Comparison of ENCODE assay signal across 24 cellular contexts in genomic region chr17:69444023-69444422, GRCh38. TPM values are rescaled to one million over a fixed set of nuclear protein-coding genes. Genes with fewer than 3 reads are reported as not detected.
A peak's percentile ranks its signal among the peaks of the same experiment; 100 is the strongest.
DNase-seq lines count a peak whose midpoint lies in the region; ATAC-seq and TF ChIP-seq lines count a peak whose summit lies in the region.
"Had no signal": no experiment of that assay in that cellular context is flagged by ENCODE, and none has a peak within 500 bp of the region (broad histone marks: within the 10 kb centered on the region; RNA-seq: fewer than 3 reads in every experiment).

No MANE protein-coding gene starts in this region.

- H3K27ac Mint-ChIP-seq in stimulated activated naive CD8-positive, alpha-beta T cell treated with anti-CD3 and anti-CD28 coated beads, Interleukin-15, amount 100 ng/mL, for 72 hours, result no peak overlapping the region
- H3K27ac Mint-ChIP-seq in stimulated activated naive CD8-positive, alpha-beta T cell treated with anti-CD3 and anti-CD28 coated beads, Interleukin-15, Interleukin-2, amounts not matched to agents 100 ng/mL and 50 ng/mL, for 24 hours, result peak overlapping the region; percentile 36
- H3K27ac Mint-ChIP-seq: CD4-positive, alpha-beta memory T cell had no signal

- TF ChIP-seq CTCF in gastrocnemius medialis (IDR thresholded peaks at IDR 0.05 in 4 of 5, conservative IDR thresholded peaks at IDR 0.05 in 1 of 5), result no peak

- peaks cover 36 to 47% of the 10 kb centered on the region in 2 donors for H3K4me1 ChIP-seq in gastrocnemius medialis
- H3K4me1 ChIP-seq: BE2C had no signal

- intact Hi-C loops in gastrocnemius medialis (cut with DNase I; ENCODE audit: low total_unique reads), result no loop called here

- no peak overlapping the region for H3K4me3 Mint-ChIP-seq in stimulated activated naive CD8-positive, alpha-beta T cell treated with anti-CD3 and anti-CD28 coated beads, Interleukin-15, amount 100 ng/mL, for 72 hours
- no peak overlapping the region for H3K4me3 Mint-ChIP-seq in stimulated activated naive CD8-positive, alpha-beta T cell treated with anti-CD3 and anti-CD28 coated beads, Interleukin-15, Interleukin-2, amounts not matched to agents 100 ng/mL and 50 ng/mL, for 24 hours
- H3K4me3 Mint-ChIP-seq: CD14-positive monocyte; CD4-positive, alpha-beta memory T cell; CD4-positive, CD25-positive, alpha-beta regulatory T cell; CD8-positive, alpha-beta memory T cell had no signal

- TF ChIP-seq POLR2A in gastrocnemius medialis (IDR thresholded peaks at IDR 0.05), result no peak

- DNase-seq in stimulated activated naive CD8-positive, alpha-beta T cell treated with anti-CD3 and anti-CD28 coated beads, Interleukin-15, Interleukin-2, amounts not matched to agents 100 U/mL and 50 U/mL, for 24 hours, result no peak
- DNase-seq in stimulated activated naive CD8-positive, alpha-beta T cell treated with anti-CD3 and anti-CD28 coated beads, Interleukin-15, amount 100 ng/mL, for 72 hours, result no peak
- no peak for DNase-seq in gastrocnemius medialis
- DNase-seq in stimulated activated CD4-positive, alpha-beta T cell treated with anti-CD3 and anti-CD28 coated beads, Interleukin-2, amount 100 ng/mL, for 48 hours, result no peak
- DNase-seq: 8988T; ACHN; BE2C; C1 segment of cervical spinal cord; CD4-positive, alpha-beta memory T cell; CD4-positive, CD25-positive, alpha-beta regulatory T cell; CD8-positive, alpha-beta memory T cell; COR-L47; DMS 273 treated with DMSO at 0.1 percent for 48 hours; DMS153; DMS53; DMS79; DND-41; EL; GDM1 had no signal

- H3K27me3 ChIP-seq in gastrocnemius medialis, result no peaks in the 10 kb centered on the region
- H3K27me3 ChIP-seq: BE2C, BLaER1 had no signal

- no peaks in the 10 kb centered on the region for H3K27me3 Mint-ChIP-seq in stimulated activated naive CD8-positive, alpha-beta T cell treated with anti-CD3 and anti-CD28 coated beads, Interleukin-15, amount 100 ng/mL, for 72 hours
- no peaks in the 10 kb centered on the region for H3K27me3 Mint-ChIP-seq in stimulated activated naive CD8-positive, alpha-beta T cell treated with anti-CD3 and anti-CD28 coated beads, Interleukin-15, Interleukin-2, amounts not matched to agents 100 ng/mL and 50 ng/mL, for 24 hours
- H3K27me3 Mint-ChIP-seq: CD4-positive, alpha-beta memory T cell; CD4-positive, CD25-positive, alpha-beta regulatory T cell had no signal

- in situ Hi-C loops in gastrocnemius medialis (cut with MboI; ENCODE audit: low sequenced_read_pairs in 4 of 4), result no loop called here

- H3K27ac ChIP-seq in gastrocnemius medialis, result peak overlapping the region in 3 of 4 donors; percentile 38 to 75 (median 70)
- H3K27ac ChIP-seq: BLaER1 had no signal

- no peaks in the 10 kb centered on the region for H3K36me3 ChIP-seq in gastrocnemius medialis
- H3K36me3 ChIP-seq: BE2C, BLaER1 had no signal

- H3K36me3 Mint-ChIP-seq in stimulated activated naive CD8-positive, alpha-beta T cell treated with anti-CD3 and anti-CD28 coated beads, Interleukin-15, Interleukin-2, amounts not matched to agents 100 ng/mL and 50 ng/mL, for 24 hours (ENCODE audit: low read depth), result peaks cover 12% of the 10 kb centered on the region

- peaks cover 15 to 17% of the 10 kb centered on the region in 2 donors for H3K9me3 Mint-ChIP-seq in stimulated activated naive CD8-positive, alpha-beta T cell treated with anti-CD3 and anti-CD28 coated beads, Interleukin-15, amount 100 ng/mL, for 72 hours
- H3K9me3 Mint-ChIP-seq in stimulated activated naive CD8-positive, alpha-beta T cell treated with anti-CD3 and anti-CD28 coated beads, Interleukin-15, Interleukin-2, amounts not matched to agents 100 ng/mL and 50 ng/mL, for 24 hours, result peaks cover 15% of the 10 kb centered on the region

- ATAC-seq in stimulated activated naive CD8-positive, alpha-beta T cell treated with anti-CD3 and anti-CD28 coated beads, Interleukin-15, Interleukin-2, amounts not matched to agents 100 U/mL and 50 U/mL, for 24 hours, result peak; percentile 28
- ATAC-seq in stimulated activated naive CD8-positive, alpha-beta T cell treated with anti-CD3 and anti-CD28 coated beads, Interleukin-15, amount 100 ng/mL, for 72 hours, result no peak
- ATAC-seq in gastrocnemius medialis (no peak), GM18517 (IDR thresholded peaks at IDR 0.05; ENCODE audit: unreplicated experiment) (no peak)
- ATAC-seq: GM12878 had no signal

- H3K4me1 Mint-ChIP-seq in stimulated activated naive CD8-positive, alpha-beta T cell treated with anti-CD3 and anti-CD28 coated beads, Interleukin-15, amount 100 ng/mL, for 72 hours, result peaks cover 5% of the 10 kb centered on the region
- no peaks in the 10 kb centered on the region for H3K4me1 Mint-ChIP-seq in stimulated activated naive CD8-positive, alpha-beta T cell treated with anti-CD3 and anti-CD28 coated beads, Interleukin-15, Interleukin-2, amounts not matched to agents 100 ng/mL and 50 ng/mL, for 24 hours (ENCODE audit: low read depth)

- no peak overlapping the region for H3K4me3 ChIP-seq in gastrocnemius medialis
- H3K4me3 ChIP-seq: BLaER1, GM12878 had no signal

- H3K9me3 ChIP-seq in gastrocnemius medialis, result no peaks in the 10 kb centered on the region
- H3K9me3 ChIP-seq: BE2C had no signal

RNA-seq across cellular contexts. Expression of gene MAP2K6, which starts 29.5 kb away (rescaled TPM):
- 100 to 1,000 TPM in 3 of 4 donors, 10 to 100 TPM in 1; 35.1 to 351 (median 223) TPM for total RNA-seq in gastrocnemius medialis
